In genomic region chr17:81391268-81391963, GRCh38 we compare ENCODE assay signal across 10 cellular contexts. TPM values are rescaled to one million over a fixed set of nuclear protein-coding genes. Genes with fewer than 3 reads are reported as not detected.
DNase-seq lines count a peak whose midpoint lies in the region; ATAC-seq lines count a peak whose summit lies in the region.
"Had no signal": no experiment of that assay in that cellular context is flagged by ENCODE, and none has a peak within 500 bp of the region (broad histone marks: within the 10 kb centered on the region; RNA-seq: fewer than 3 reads in every experiment).

No MANE protein-coding gene starts in this region.

- H3K4me2 ChIP-seq in GM23248 (ENCODE audit: unreplicated experiment), result peak overlapping the region; percentile 72
- peak overlapping the region; percentile 94 for H3K4me2 ChIP-seq in skeletal muscle satellite cell (ENCODE audit: low read length)

- H3K4me3 ChIP-seq in GM23248 (peak overlapping the region; percentile 87), skeletal muscle satellite cell (ENCODE audit: low read length) (peak overlapping the region; percentile 69)

- H3K9me2 ChIP-seq in GM23248 (ENCODE audit: insufficient read depth), result no peaks in the 10 kb centered on the region

- in situ Hi-C loops in GM23248 (cut with MboI), result no loop called here

- no peaks in the 10 kb centered on the region for H3K9me3 ChIP-seq in GM23248 (ENCODE audit: low read depth)
- H3K9me3 ChIP-seq in skeletal muscle satellite cell (replicated peaks; ENCODE audit: low read length), result no peaks in the 10 kb centered on the region

- H2AFZ ChIP-seq in GM23248, result peak overlapping the region; percentile 47

- H3K9ac ChIP-seq in GM23248 (peak overlapping the region; percentile 95), skeletal muscle satellite cell (ENCODE audit: low read depth, low read length) (peak overlapping the region; percentile 87)

- ATAC-seq in GM21619 (IDR thresholded peaks at IDR 0.05; ENCODE audit: unreplicated experiment), result no peak
- no peak for ATAC-seq in GM18870 (IDR thresholded peaks at IDR 0.05; ENCODE audit: unreplicated experiment)
- ATAC-seq: stimulated activated memory B cell treated with anti-CD40 and anti-IgM and Interleukin-4, amounts not matched to agents 10 μg/mL and 1 μg/mL and 100 μg/mL, for 72 hours had no signal

- H3K36me3 ChIP-seq in GM23248 (ENCODE audit: low read depth) (no peaks in the 10 kb centered on the region), skeletal muscle satellite cell (ENCODE audit: insufficient read depth, low read length) (no peaks in the 10 kb centered on the region)

- H3F3A ChIP-seq in GM23248 (ENCODE audit: insufficient read depth), result peaks cover 7% of the 10 kb centered on the region; the same call in 1 of the 2 replicates

- DNase-seq in GM23248, result no peak
- peak; percentile 44 for DNase-seq in left kidney (ENCODE audit: low read depth, low spot score)
- DNase-seq in activated CD4-positive, alpha-beta T cell treated with anti-CD3 and anti-CD28 coated beads for 48 hours, result no peak
- DNase-seq in NCI-H345 treated with DMSO at 0.1 percent for 48 hours (lab: John Stamatoyannopoulos, UW; ENCODE audit: unreplicated experiment), result no peak
- DNase-seq: NCI-H146 had no signal

- no peaks in the 10 kb centered on the region for H4K20me1 ChIP-seq in GM23248 (ENCODE audit: insufficient read depth)

- peaks cover 25% of the 10 kb centered on the region for H3K4me1 ChIP-seq in GM23248 (ENCODE audit: insufficient read depth)
- peaks cover 45% of the 10 kb centered on the region for H3K4me1 ChIP-seq in skeletal muscle satellite cell (ENCODE audit: control insufficient read depth, insufficient read depth, low read length)

- H3K27me3 ChIP-seq in GM23248 (replicated peaks; ENCODE audit: insufficient read depth), result no peaks in the 10 kb centered on the region
- H3K27me3 ChIP-seq in skeletal muscle satellite cell (ENCODE audit: control insufficient read depth, insufficient read depth, low read length), result no peaks in the 10 kb centered on the region

- peaks cover 62% of the 10 kb centered on the region for H3K79me2 ChIP-seq in GM23248 (ENCODE audit: insufficient read depth)

- WGBS in GM23248 (ENCODE audit: low coverage in 1 of 2, low lambda C conversion rate in 2 of 2, missing lambda C conversion rate in 2 of 2), 2 experiments, result 77 to 79% methylated on average over 9 to 12 of the region's 12 CpGs

- peak overlapping the region; percentile 89 for H3K27ac ChIP-seq in GM23248
- peak overlapping the region; percentile 87 for H3K27ac ChIP-seq in angular gyrus (ENCODE audit: low read depth, low read length)

RNA-seq across cellular contexts. Expression of gene BAHCC1, which starts 3.8 kb away (rescaled TPM):
- 3.0 and 5.2 TPM in 2 replicates for total RNA-seq in GM23248 (2014; rRNA removed; shearing (Covaris generic))
- 0.91 and 1.3 TPM in 2 replicates for polyA plus RNA-seq in GM23248 (2016; fragmentation: Nextera tagmentation; extraction: Ambion mirVana)
- total RNA-seq in skeletal muscle satellite cell (2012; rRNA removed), result 7.9 and 8.3 TPM in 2 replicates
